In genomic region chr2:73766994-73767393, GRCh38 we compare ENCODE assay signal across 36 cellular contexts. TPM values are rescaled to one million over a fixed set of nuclear protein-coding genes. Genes with fewer than 3 reads are reported as not detected.
"Had no signal": no experiment of that assay in that cellular context is flagged by ENCODE, and none has a peak within 500 bp of the region (broad histone marks: within the 10 kb centered on the region; RNA-seq: fewer than 3 reads in every experiment).

No MANE protein-coding gene starts in this region.

- H3K4me2 ChIP-seq: hepatocyte had no signal

- ATAC-seq: activated CD4-positive, alpha-beta T cell treated with anti-CD3 and anti-CD28 coated beads for 36 hours; activated naive CD8-positive, alpha-beta T cell treated with anti-CD3 and anti-CD28 coated beads, Interleukin-2, amount 50 U/mL, for 24 hours; gastroesophageal sphincter; heart right ventricle had no signal

- H2AFZ ChIP-seq: hepatocyte had no signal

- H3K27me3 ChIP-seq: adrenal gland, breast epithelium, cardiac muscle cell, dorsolateral prefrontal cortex, esophagus squamous epithelium, gastroesophageal sphincter, heart right ventricle, hepatocyte had no signal

- H3K4me3 ChIP-seq: adrenal gland, breast epithelium, cardiac muscle cell, coronary artery, dorsolateral prefrontal cortex, esophagus squamous epithelium, gastroesophageal sphincter, heart right ventricle, hepatocyte had no signal

- H3K27ac Mint-ChIP-seq: activated CD4-positive, alpha-beta memory T cell treated with anti-CD3 and anti-CD28 coated beads for 36 hours; activated CD4-positive, alpha-beta T cell treated with anti-CD3 and anti-CD28 coated beads, Interleukin-2, amount 10 ng/mL, durations not matched to agents 24 days and 14 days; activated naive CD8-positive, alpha-beta T cell treated with anti-CD3 and anti-CD28 coated beads for 36 hours; activated naive CD8-positive, alpha-beta T cell treated with anti-CD3 and anti-CD28 coated beads, Interleukin-2, amount 50 U/mL, for 24 hours; dendritic cell treated with granulocyte-macrophage colony-stimulating factor and Interleukin-4, amounts not matched to agents 40 ng/mL and 50 ng/mL, for 4 days; endodermal cell had no signal

- H3K9me3 Mint-ChIP-seq: activated CD4-positive, alpha-beta memory T cell treated with anti-CD3 and anti-CD28 coated beads for 36 hours; activated CD4-positive, alpha-beta T cell treated with anti-CD3 and anti-CD28 coated beads, Interleukin-2, amount 10 ng/mL, durations not matched to agents 24 days and 14 days; activated naive CD8-positive, alpha-beta T cell treated with anti-CD3 and anti-CD28 coated beads for 36 hours; activated naive CD8-positive, alpha-beta T cell treated with anti-CD3 and anti-CD28 coated beads, Interleukin-2, amount 50 U/mL, for 24 hours; brain; dendritic cell treated with granulocyte-macrophage colony-stimulating factor and Interleukin-4, amounts not matched to agents 40 ng/mL and 50 ng/mL, for 4 days; endodermal cell had no signal

- H3K4me1 ChIP-seq: adrenal gland, breast epithelium, gastroesophageal sphincter had no signal

- H3K27ac ChIP-seq: adrenal gland, breast epithelium, cardiac muscle cell, coronary artery, dorsolateral prefrontal cortex, esophagus squamous epithelium, gastroesophageal sphincter, heart right ventricle, hepatocyte had no signal

- DNase-seq: activated CD4-positive, alpha-beta memory T cell treated with anti-CD3 and anti-CD28 coated beads for 36 hours; activated CD4-positive, alpha-beta T cell treated with anti-CD3 and anti-CD28 coated beads for 36 hours; activated CD4-positive, alpha-beta T cell treated with anti-CD3 and anti-CD28 coated beads, Interleukin-2, amount 10 ng/mL, durations not matched to agents 24 days and 14 days; activated CD4-positive, CD25-positive, alpha-beta regulatory T cell; activated CD4-positive, CD25-positive, alpha-beta regulatory T cell treated with anti-CD3 and anti-CD28 coated beads, Interleukin-2, amount 50 U/mL, for 72 hours; activated CD8-positive, alpha-beta memory T cell treated with anti-CD3 and anti-CD28 coated beads for 24 hours; activated gamma-delta T cell; activated naive CD4-positive, alpha-beta T cell; activated naive CD4-positive, alpha-beta T cell treated with anti-CD3 and anti-CD28 coated beads, Interleukin-2, amount 50 U/mL, for 16 hours; activated naive CD8-positive, alpha-beta T cell treated with anti-CD3 and anti-CD28 coated beads for 36 hours; activated naive CD8-positive, alpha-beta T cell treated with anti-CD3 and anti-CD28 coated beads, Interleukin-2, amount 50 U/mL, for 24 hours; activated T-cell treated with anti-CD3 and anti-CD28 coated beads, Interleukin-2, amount 50 U/mL, for 48 hours; adrenal gland; amygdala; aorta; central memory CD4-positive, alpha-beta T cell; cerebellar nuclear complex; dorsolateral prefrontal cortex; effector memory CD4-positive, alpha-beta T cell; endodermal cell; esophagus squamous epithelium; foreskin melanocyte; heart right ventricle; T-helper 2 cell had no signal

- H3K36me3 ChIP-seq: breast epithelium had no signal

- H3K27me3 Mint-ChIP-seq: activated CD4-positive, alpha-beta memory T cell treated with anti-CD3 and anti-CD28 coated beads for 36 hours; activated CD4-positive, alpha-beta T cell treated with anti-CD3 and anti-CD28 coated beads for 36 hours; activated CD4-positive, alpha-beta T cell treated with anti-CD3 and anti-CD28 coated beads, Interleukin-2, amount 10 ng/mL, durations not matched to agents 24 days and 14 days; activated naive CD8-positive, alpha-beta T cell treated with anti-CD3 and anti-CD28 coated beads for 36 hours; activated naive CD8-positive, alpha-beta T cell treated with anti-CD3 and anti-CD28 coated beads, Interleukin-2, amount 50 U/mL, for 24 hours; brain; dendritic cell treated with granulocyte-macrophage colony-stimulating factor and Interleukin-4, amounts not matched to agents 40 ng/mL and 50 ng/mL, for 4 days had no signal

- H3K9me3 ChIP-seq: breast epithelium, esophagus squamous epithelium, gastroesophageal sphincter, heart right ventricle had no signal

- H3K4me3 Mint-ChIP-seq: activated CD4-positive, alpha-beta memory T cell treated with anti-CD3 and anti-CD28 coated beads for 36 hours; activated CD4-positive, alpha-beta T cell treated with anti-CD3 and anti-CD28 coated beads for 36 hours; activated CD4-positive, alpha-beta T cell treated with anti-CD3 and anti-CD28 coated beads, Interleukin-2, amount 10 ng/mL, durations not matched to agents 24 days and 14 days; activated naive CD8-positive, alpha-beta T cell treated with anti-CD3 and anti-CD28 coated beads for 36 hours; activated naive CD8-positive, alpha-beta T cell treated with anti-CD3 and anti-CD28 coated beads, Interleukin-2, amount 50 U/mL, for 24 hours; brain; dendritic cell treated with granulocyte-macrophage colony-stimulating factor and Interleukin-4, amounts not matched to agents 40 ng/mL and 50 ng/mL, for 4 days; endodermal cell had no signal

- H3K4me1 Mint-ChIP-seq: activated naive CD8-positive, alpha-beta T cell treated with anti-CD3 and anti-CD28 coated beads, Interleukin-2, amount 50 U/mL, for 24 hours; endodermal cell had no signal

RNA-seq across cellular contexts. Expression of gene C2orf78, which starts 17.0 kb away (rescaled TPM):
- total RNA-seq: activated CD4-positive, alpha-beta memory T cell treated with anti-CD3 and anti-CD28 coated beads for 36 hours; activated CD4-positive, alpha-beta T cell treated with anti-CD3 and anti-CD28 coated beads for 36 hours; activated CD4-positive, alpha-beta T cell treated with anti-CD3 and anti-CD28 coated beads, Interleukin-2, amount 10 ng/mL, durations not matched to agents 24 days and 14 days; activated naive CD8-positive, alpha-beta T cell treated with anti-CD3 and anti-CD28 coated beads for 36 hours; adrenal gland; aorta; breast epithelium; dorsolateral prefrontal cortex; endodermal cell; esophagus squamous epithelium; fibroblast of lung; fibroblast of villous mesenchyme; gastroesophageal sphincter; glomerular endothelial cell; heart right ventricle; hepatocyte; T-helper 1 cell treated with Interleukin-12 subunit alpha and Interleukin-12 subunit beta and Interleukin-4 antibody, amounts not matched to agents 30 ng/mL and 1 ng/mL, for 36 hours had no signal
- polyA plus RNA-seq: aorta, cardiac muscle cell, esophagus, fibroblast of lung, heart right ventricle, hepatocyte had no signal
